In genomic region chr20:50140339-50140859, GRCh38 we compare ENCODE assay signal across 17 cellular contexts. TPM values are rescaled to one million over a fixed set of nuclear protein-coding genes. Genes with fewer than 3 reads are reported as not detected.
DNase-seq lines count a peak whose midpoint lies in the region; ATAC-seq and TF ChIP-seq lines count a peak whose summit lies in the region.
"Had no signal": no experiment of that assay in that cellular context is flagged by ENCODE, and none has a peak within 500 bp of the region (broad histone marks: within the 10 kb centered on the region; RNA-seq: fewer than 3 reads in every experiment).

No MANE protein-coding gene starts in this region.

- H3K27ac ChIP-seq in Panc1 (ENCODE audit: low read length) (peak overlapping the region; percentile 95), endodermal cell (ENCODE audit: low read depth, low read length) (no peak overlapping the region), parathyroid adenoma (peak overlapping the region; percentile 91), testis (no peak overlapping the region)
- H3K27ac ChIP-seq: KMS-11 had no signal

- POLR2A ChIA-PET in Panc1 (lab: Charles Lee): no interaction called here

- CTCF ChIA-PET in Calu3 (lab: Charles Lee) (interaction anchor here (0.8 to 3.0 kb wide), 7 partner anchors 11 to 69 kb away, joined by 3 to 33 read pairs (median 5); partner anchors contain the start of gene PEDS1), Panc1 (lab: Charles Lee) (interaction anchor here (0.9 to 1.4 kb wide), 2 partner anchors 20 to 161 kb away, joined by 6 to 7 read pairs; no protein-coding TSS in a partner anchor)

- H3K9ac ChIP-seq in endodermal cell (ENCODE audit: extremely low read depth, low read length, poor library complexity, severe bottlenecking): no peak overlapping the region
- no peak overlapping the region for H3K9ac ChIP-seq in parathyroid adenoma
- H3K9ac ChIP-seq: KMS-11 had no signal

- H3K9me3 ChIP-seq in Panc1 (ENCODE audit: control insufficient read depth, insufficient read depth, low read depth, low read length): no peaks in the 10 kb centered on the region
- no peaks in the 10 kb centered on the region for H3K9me3 ChIP-seq in endodermal cell (ENCODE audit: control insufficient read depth, low read length)
- no peaks in the 10 kb centered on the region for H3K9me3 ChIP-seq in parathyroid adenoma (ENCODE audit: control insufficient read depth, low read length)
- H3K9me3 ChIP-seq in testis: no peaks in the 10 kb centered on the region

- in situ Hi-C loops in Panc1 (cut with HindIII; ENCODE audit: low pct_unique_long_range_greater_than_20kb, low sequenced_read_pairs): no loop called here

- WGBS in endodermal cell (ENCODE audit: insufficient coverage in 1 of 2, insufficient read length in 1 of 2), 2 experiments: 92 to 96% methylated on average over 11 of the region's 11 CpGs
- WGBS in testis, 2 donors: 88 to 93% methylated on average over 11 of the region's 11 CpGs

- H3K36me3 Mint-ChIP-seq in Calu3 (ENCODE audit: insufficient read depth, unreplicated experiment) (peaks cover 50% of the 10 kb centered on the region), endodermal cell (ENCODE audit: low read depth) (peaks cover 57% of the 10 kb centered on the region)

- peaks cover 53% of the 10 kb centered on the region for H3K79me2 ChIP-seq in parathyroid adenoma

- H3K27me3 Mint-ChIP-seq in Calu3 (ENCODE audit: unreplicated experiment): no peaks in the 10 kb centered on the region
- H3K27me3 Mint-ChIP-seq in endodermal cell (ENCODE audit: insufficient read depth): no peaks in the 10 kb centered on the region

- H3K4me3 ChIP-seq in Panc1 (ENCODE audit: low read depth in 2 of 2, low read length in 2 of 2) (no peak overlapping the region), endodermal cell (ENCODE audit: low read length) (no peak overlapping the region), parathyroid adenoma (ENCODE audit: low read depth, low read length) (no peak overlapping the region), testis (no peak overlapping the region)

- H3K27me3 ChIP-seq in Panc1 (ENCODE audit: control insufficient read depth, insufficient read depth, low read length): no peaks in the 10 kb centered on the region
- H3K27me3 ChIP-seq in endodermal cell (ENCODE audit: control insufficient read depth, insufficient read depth, low read length, poor library complexity, severe bottlenecking): no peaks in the 10 kb centered on the region
- H3K27me3 ChIP-seq in parathyroid adenoma (ENCODE audit: control insufficient read depth, insufficient read depth, low read length): no peaks in the 10 kb centered on the region
- no peaks in the 10 kb centered on the region for H3K27me3 ChIP-seq in testis

- TF ChIP-seq POLR2A in testis (IDR thresholded peaks at IDR 0.05): no peak

- no peak for TF ChIP-seq CTCF in Calu3 (IDR thresholded peaks at IDR 0.05; ENCODE audit: unreplicated experiment)
- TF ChIP-seq CTCF in Panc1 (IDR thresholded peaks at IDR 0.05): no peak
- TF ChIP-seq CTCF in endodermal cell (conservative IDR thresholded peaks at IDR 0.05): no peak
- no peak for TF ChIP-seq CTCF in parathyroid adenoma (IDR thresholded peaks at IDR 0.05)
- no peak for TF ChIP-seq CTCF in testis (IDR thresholded peaks at IDR 0.05)
- no peak for TF ChIP-seq CTCF in omental fat pad (IDR thresholded peaks at IDR 0.05)

- H3K9me3 Mint-ChIP-seq in Calu3 (ENCODE audit: low read depth, unreplicated experiment) (no peaks in the 10 kb centered on the region), endodermal cell (no peaks in the 10 kb centered on the region)
- H3K9me3 Mint-ChIP-seq: T-helper 2 cell treated with Interferon-gamma antibody and Interleukin-4, amounts not matched to agents 5 μg/mL and 100 μg/mL, for 36 hours had no signal

- H3K4me1 ChIP-seq in Panc1 (ENCODE audit: control insufficient read depth, insufficient read depth, low read length): peaks cover 77% of the 10 kb centered on the region
- H3K4me1 ChIP-seq in endodermal cell (ENCODE audit: control insufficient read depth, insufficient read depth, low read length): no peaks in the 10 kb centered on the region
- H3K4me1 ChIP-seq in parathyroid adenoma: peaks cover 69% of the 10 kb centered on the region
- H3K4me1 ChIP-seq in testis: peaks cover 32% of the 10 kb centered on the region

- BruUV-seq in Calu3 (replicated peaks; lab: Mats Ljungman, UMichigan) (no TSS peak), Panc1 (replicated peaks; lab: Mats Ljungman, UMichigan) (TSS peak; percentile 24)

- ATAC-seq in Panc1: no peak
- ATAC-seq in omental fat pad (ENCODE audit: low FRiP score): no peak

- H3K27ac Mint-ChIP-seq in Calu3 (ENCODE audit: unreplicated experiment): peak overlapping the region; percentile 61
- peak overlapping the region; percentile 1 for H3K27ac Mint-ChIP-seq in endodermal cell
- H3K27ac Mint-ChIP-seq: T-helper 2 cell treated with Interferon-gamma antibody and Interleukin-4, amounts not matched to agents 5 μg/mL and 100 μg/mL, for 36 hours had no signal

- peak overlapping the region; percentile 25 for H2AFZ ChIP-seq in parathyroid adenoma

- no peak for DNase-seq in Calu3
- DNase-seq in Panc1 (ENCODE audit: low read depth, low spot score): no peak
- no peak for DNase-seq in endodermal cell
- DNase-seq in NCI-H2196 treated with DMSO at 0.1 percent for 48 hours (lab: John Stamatoyannopoulos, UW; ENCODE audit: unreplicated experiment): no peak
- no peak for DNase-seq in testis
- no peak for DNase-seq in NCI-H345 treated with DMSO at 0.1 percent for 48 hours (lab: John Stamatoyannopoulos, UW; ENCODE audit: unreplicated experiment)
- DNase-seq in omental fat pad (ENCODE audit: low spot score): no peak
- DNase-seq: activated CD4-positive, CD25-positive, alpha-beta regulatory T cell; anterior cingulate cortex; foreskin fibroblast; HCEC 1CT; NCI-H2029 treated with DMSO at 0.1 percent for 48 hours; NCI-H524; stimulated activated CD4-positive, alpha-beta T cell treated with anti-CD3 and anti-CD28 coated beads, Interleukin-2, amount 100 ng/mL, for 24 hours had no signal

- H3K4me3 Mint-ChIP-seq in Calu3 (ENCODE audit: low read depth, unreplicated experiment) (no peak overlapping the region), endodermal cell (no peak overlapping the region)
- H3K4me3 Mint-ChIP-seq: T-helper 2 cell treated with Interferon-gamma antibody and Interleukin-4, amounts not matched to agents 5 μg/mL and 100 μg/mL, for 36 hours had no signal

- H3K4me1 Mint-ChIP-seq in Calu3 (ENCODE audit: low read depth, unreplicated experiment) (peaks cover 54% of the 10 kb centered on the region), endodermal cell (peaks cover 11% of the 10 kb centered on the region)

- intact Hi-C loops in Calu3 (cut with micrococcal nuclease; ENCODE audit: unreplicated experiment) (no loop called here), Panc1 (cut with micrococcal nuclease; ENCODE audit: unreplicated experiment) (no loop called here), testis (cut with DNase I; ENCODE audit: low total_unique reads) (no loop called here)

- H3K4me2 ChIP-seq in parathyroid adenoma (ENCODE audit: low read length): no peak overlapping the region
- H3K4me2 ChIP-seq: KMS-11 had no signal

- H3K36me3 ChIP-seq in Panc1 (ENCODE audit: control insufficient read depth, insufficient read depth, low read length): peaks cover 15% of the 10 kb centered on the region
- H3K36me3 ChIP-seq in endodermal cell (ENCODE audit: control insufficient read depth, insufficient read depth, low read length): peaks cover 37% of the 10 kb centered on the region
- H3K36me3 ChIP-seq in parathyroid adenoma (ENCODE audit: control insufficient read depth, insufficient read depth, low read length): no peaks in the 10 kb centered on the region
- H3K36me3 ChIP-seq in testis (ENCODE audit: low read depth, missing control alignments): no peaks in the 10 kb centered on the region

RNA-seq across cellular contexts. Expression of gene PEDS1, which starts 13.1 kb away (rescaled TPM):
- 36.0 and 37.5 TPM in 2 replicates for total RNA-seq in Calu3 (2022)
- 88.9 TPM for total RNA-seq in Panc1 (2021; ENCODE audit: unreplicated experiment)
- polyA plus RNA-seq in Panc1 (2012; ENCODE audit: insufficient read length): 209 TPM
- 10 to 100 TPM; 28.0 to 30.9 TPM for total RNA-seq in endodermal cell
- polyA plus RNA-seq in endodermal cell (2013, experiment 1 of 2): 27.7 TPM
- polyA plus RNA-seq in endodermal cell (2013, experiment 2 of 2): 22.7 TPM
- total RNA-seq in testis: 10 to 100 TPM; 40.1 to 45.5 TPM
- polyA plus RNA-seq in testis (ENCODE audit: insufficient read depth, low read depth, low replicate concordance): 39.3 TPM
- 10 to 100 TPM; 20.8 to 61.5 (median 29.0) TPM for total RNA-seq in omental fat pad

RNA-seq across cellular contexts. Expression of gene UBE2V1, which starts 27.4 kb away (rescaled TPM):
- total RNA-seq in Calu3 (2022): 212 TPM in 2 replicates
- 115 TPM for total RNA-seq in Panc1 (2021; ENCODE audit: unreplicated experiment)
- polyA plus RNA-seq in Panc1 (2012; ENCODE audit: insufficient read length): 54.8 TPM
- 100 to 1,000 TPM; 165 to 168 TPM for total RNA-seq in endodermal cell
- polyA plus RNA-seq in endodermal cell (2013, experiment 1 of 2): 148 TPM
- polyA plus RNA-seq in endodermal cell (2013, experiment 2 of 2): 147 TPM
- 10 to 100 TPM; 78.1 to 80.5 TPM for total RNA-seq in testis
- 121 TPM for polyA plus RNA-seq in testis (ENCODE audit: insufficient read depth, low read depth, low replicate concordance)
- 100 to 1,000 TPM in 1 of 4 donors, 10 to 100 TPM in 3; 63.2 to 100 (median 72.6) TPM for total RNA-seq in omental fat pad

RNA-seq across cellular contexts. Expression of gene CEBPB, which starts 50.2 kb away (rescaled TPM):
- total RNA-seq in Calu3 (2022) (137 and 147 TPM in 2 replicates), Panc1 (2021; ENCODE audit: unreplicated experiment) (52.1 TPM), endodermal cell (10 to 100 TPM; 14.9 to 15.1 TPM), testis (10 to 100 TPM; 25.9 to 40.0 TPM), omental fat pad (100 to 1,000 TPM; 158 to 345 (median 227) TPM)
- polyA plus RNA-seq in Panc1 (2012; ENCODE audit: insufficient read length): 80.9 TPM
- polyA plus RNA-seq in endodermal cell (2013, experiment 1 of 2): 11.9 TPM
- polyA plus RNA-seq in endodermal cell (2013, experiment 2 of 2): 8.9 TPM
- 11.3 TPM for polyA plus RNA-seq in testis (ENCODE audit: insufficient read depth, low read depth, low replicate concordance)

Comparison
In these comparisons a context has a peak if more than half of its experiments do, and no peak if none do; other contexts are left out.
1. H3K27ac ChIP-seq: peak in Panc1 (single experiment) and parathyroid adenoma (single experiment); none in endodermal cell (single experiment) and testis (0 of 2).